ENCODE assay signal across 9 cellular contexts in the genomic region with DNA sequence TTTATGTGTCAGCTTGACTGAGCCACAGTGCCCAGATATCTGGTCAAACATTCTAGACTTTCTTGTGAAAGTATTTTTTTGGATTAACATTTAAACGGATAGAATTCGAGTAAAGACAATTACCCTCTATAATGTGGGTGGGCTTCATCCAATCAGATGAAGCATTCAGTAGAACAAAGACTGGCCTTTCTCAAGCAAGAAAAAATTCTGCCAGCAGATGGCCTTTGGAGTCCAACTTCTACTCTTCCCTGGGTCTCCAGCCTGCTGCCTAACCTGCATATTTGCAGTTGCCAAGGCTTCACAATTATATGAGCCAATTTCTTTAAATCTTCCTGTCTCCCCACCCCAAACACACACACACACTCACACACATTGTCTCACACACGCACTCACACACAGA.
DNase-seq lines count a peak whose midpoint lies in the region; ATAC-seq and TF ChIP-seq lines count a peak whose summit lies in the region.
"Had no signal": no experiment of that assay in that cellular context is flagged by ENCODE, and none has a peak within 500 bp of the region (broad histone marks: within the 10 kb centered on the region; RNA-seq: fewer than 3 reads in every experiment).

No MANE protein-coding gene starts in this region.

- peak; percentile 21 for TF ChIP-seq CTCF in 22Rv1 (IDR thresholded peaks at IDR 0.05)
- TF ChIP-seq CTCF in mammary epithelial cell (conservative IDR thresholded peaks at IDR 0.05 in 1 of 2, IDR thresholded peaks at IDR 0.05 in 1 of 2; ENCODE audit: extremely low read depth in 1 of 2, insufficient read depth in 1 of 2, low read depth in 1 of 2, low read length in 2 of 2): peak in 1 of 2 donors; percentile 45

- intact Hi-C loops in mammary epithelial cell (cut with micrococcal nuclease): loop anchor here (1.0 to 2.0 kb wide), 4 partner anchors 234 to 800 kb away; no protein-coding TSS in a partner anchor

- no peaks in the 10 kb centered on the region for H3K79me2 ChIP-seq in mammary epithelial cell (ENCODE audit: insufficient read depth, low read length)

- H4K20me1 ChIP-seq in mammary epithelial cell (ENCODE audit: insufficient read depth, low read length): no peaks in the 10 kb centered on the region

- H3K9ac ChIP-seq in mammary epithelial cell (ENCODE audit: insufficient read depth, low read length): no peak overlapping the region

- H2AFZ ChIP-seq in mammary epithelial cell (ENCODE audit: low read depth, low read length): no peak overlapping the region

- ATAC-seq in HG02973 (IDR thresholded peaks at IDR 0.05; ENCODE audit: unreplicated experiment): no peak
- ATAC-seq: activated T-cell treated with anti-CD3 and anti-CD28 coated beads, Interleukin-2, amount 50 U/mL, for 4 hours had no signal

- no peaks in the 10 kb centered on the region for H3K9me3 ChIP-seq in mammary epithelial cell (replicated peaks; ENCODE audit: insufficient read depth, low read length)

- H3K27ac ChIP-seq in 22Rv1: no peak overlapping the region
- H3K27ac ChIP-seq in mammary epithelial cell (ENCODE audit: insufficient read depth, low read depth, low read length): no peak overlapping the region

- no peaks in the 10 kb centered on the region for H3K36me3 ChIP-seq in mammary epithelial cell (ENCODE audit: insufficient read depth, low read length)

- in situ Hi-C loops in mammary epithelial cell (cut with MboI; ENCODE audit: low sequenced_read_pairs in 2 of 2): loop anchor here in 1 of 2 donors (10.0 kb wide), 1 partner anchor 283 kb away; no protein-coding TSS in a partner anchor

- no peaks in the 10 kb centered on the region for H3K4me1 ChIP-seq in mammary epithelial cell (ENCODE audit: insufficient read depth, low read length)

- peak; percentile 3 for DNase-seq in GM04504 (ENCODE audit: low read depth)
- peak; percentile 90 for DNase-seq in NCI-H2081 treated with DMSO at 0.1 percent for 48 hours (lab: John Stamatoyannopoulos, UW)
- peak; percentile 2 for DNase-seq in mammary epithelial cell
- no peak for DNase-seq in GM19240 (ENCODE audit: insufficient read length, low spot score)
- DNase-seq in activated gamma-delta T cell treated with Interleukin-2 at 50 U/mL for 16 hours: no peak
- no peak for DNase-seq in CD1c-positive myeloid dendritic cell (ENCODE audit: extremely low spot score)
- DNase-seq: activated T-cell treated with anti-CD3 and anti-CD28 coated beads, Interleukin-2, amount 50 U/mL, for 4 hours had no signal

- H3K4me2 ChIP-seq in mammary epithelial cell (ENCODE audit: insufficient read depth, low read depth, low read length): no peak overlapping the region

- no peaks in the 10 kb centered on the region for H3K27me3 ChIP-seq in mammary epithelial cell (ENCODE audit: insufficient read depth, low read length)

- WGBS in mammary epithelial cell (ENCODE audit: low coverage, missing lambda C conversion rate): 11% methylated on average over 3 of the region's 3 CpGs

- dilution Hi-C loops in mammary epithelial cell (cut with HindIII; ENCODE audit: low sequenced_read_pairs): no loop called here

- no peak overlapping the region for H3K4me3 ChIP-seq in mammary epithelial cell (replicated peaks in 1 of 3; ENCODE audit: insufficient read depth in 1 of 3, low read depth in 2 of 3, low read length in 3 of 3)

- CTCF ChIA-PET in mammary epithelial cell (lab: Charles Lee; ENCODE audit: low non-redundant PET): no interaction called here

- no TSS peak for BruUV-seq in mammary epithelial cell (replicated peaks; lab: Mats Ljungman, UMichigan)

Comparison
In these comparisons a context has a peak if more than half of its experiments do, and no peak if none do; other contexts are left out.
1. DNase-seq: peak in GM04504 (single experiment), NCI-H2081 treated with DMSO at 0.1 percent for 48 hours (single experiment) and mammary epithelial cell (single experiment); none in GM19240 (single experiment), activated gamma-delta T cell treated with Interleukin-2 at 50 U/mL for 16 hours (single experiment) and CD1c-positive myeloid dendritic cell (single experiment).